1 cellular context compared by ENCODE assay signal in genomic region chr1:8239306-8240023, GRCh38.
TF ChIP-seq lines count a peak whose summit lies in the region.

No MANE protein-coding gene starts in this region.

TF ChIP-seq in HepG2, 621 proteins besides CTCF, POLR2A, EP300 and RAD21 (continued from another document and continues in another):
- TF ChIP-seq POGK (CRISPR knock-in tag; conservative IDR thresholded peaks at IDR 0.05) (no peak), ZC3H4 (CRISPR knock-in tag; IDR thresholded peaks at IDR 0.05; ENCODE audit: borderline replicate concordance) (no peak; the same call in 1 of the 2 replicates), ZNF121 (CRISPR knock-in tag; IDR thresholded peaks at IDR 0.05) (no peak), MAFG (CRISPR knock-in tag; IDR thresholded peaks at IDR 0.05) (no peak), ZNF761 (CRISPR knock-in tag; conservative IDR thresholded peaks at IDR 0.05) (no peak), DPF2 (CRISPR knock-in tag; IDR thresholded peaks at IDR 0.05; ENCODE audit: borderline replicate concordance, low read depth) (0 out of 2 replicates have a peak, but pooled peaks have one; percentile 33), ZNF317 (CRISPR knock-in tag; IDR thresholded peaks at IDR 0.05) (no peak), ZBTB42 (CRISPR knock-in tag; IDR thresholded peaks at IDR 0.05) (no peak), ZNF547 (CRISPR knock-in tag; IDR thresholded peaks at IDR 0.05) (no peak; the same call in none of the 2 replicates), ZNF747 (CRISPR knock-in tag; IDR thresholded peaks at IDR 0.05; ENCODE audit: borderline replicate concordance) (no peak), RNF219 (CRISPR knock-in tag; IDR thresholded peaks at IDR 0.05) (no peak), NFYB (CRISPR knock-in tag; IDR thresholded peaks at IDR 0.05) (no peak), ELF1 (CRISPR knock-in tag; IDR thresholded peaks at IDR 0.05) (peak; percentile 12; the same call in 1 of the 2 replicates), TFE3 (CRISPR knock-in tag; IDR thresholded peaks at IDR 0.05) (no peak), RFX5 (IDR thresholded peaks at IDR 0.05; ENCODE audit: low read depth, low read length) (no peak), ETV5 (CRISPR knock-in tag; IDR thresholded peaks at IDR 0.05; ENCODE audit: borderline replicate concordance) (peak; percentile 62; the same call in 1 of the 2 replicates), RBM22 (optimal IDR thresholded peaks at IDR 0.05; ENCODE audit: low read length) (no peak), ARNT2 (CRISPR knock-in tag; IDR thresholded peaks at IDR 0.05; ENCODE audit: low read depth) (peak; percentile 57; the same call in 1 of the 2 replicates), ZBTB33 (CRISPR knock-in tag; IDR thresholded peaks at IDR 0.05) (no peak; the same call in 1 of the 2 replicates), CC2D1A (CRISPR knock-in tag; IDR thresholded peaks at IDR 0.05) (no peak), GTF2F1 (IDR thresholded peaks at IDR 0.05; ENCODE audit: low read length) (no peak), PREB (CRISPR knock-in tag; IDR thresholded peaks at IDR 0.05) (no peak), POLR2AphosphoS2 (IDR thresholded peaks at IDR 0.05; ENCODE audit: low read depth, low read length) (no peak), HBP1 (CRISPR knock-in tag; IDR thresholded peaks at IDR 0.05; ENCODE audit: low read depth) (no peak; the same call in 1 of the 2 replicates), ZSCAN25 (CRISPR knock-in tag; IDR thresholded peaks at IDR 0.05) (no peak), ZNF274 (CRISPR knock-in tag; IDR thresholded peaks at IDR 0.05) (no peak), E2F5 (CRISPR knock-in tag; conservative IDR thresholded peaks at IDR 0.05) (no peak), ASH2L (IDR thresholded peaks at IDR 0.05; ENCODE audit: insufficient read length, low read depth, low read length) (peak; percentile 72), FOXP4 (CRISPR knock-in tag; IDR thresholded peaks at IDR 0.05) (no peak; the same call in 1 of the 2 replicates), MIXL1 (CRISPR knock-in tag; IDR thresholded peaks at IDR 0.05) (0 out of 2 replicates have a peak, but pooled peaks have one; percentile 20), ZNF558 (CRISPR knock-in tag; IDR thresholded peaks at IDR 0.05; ENCODE audit: borderline replicate concordance) (no peak), TBX2 (CRISPR knock-in tag; IDR thresholded peaks at IDR 0.05; ENCODE audit: borderline replicate concordance) (peak; percentile 39; the same call in 1 of the 2 replicates), ZNF740 (CRISPR knock-in tag; IDR thresholded peaks at IDR 0.05) (no peak), CHD2 (IDR thresholded peaks at IDR 0.05; ENCODE audit: low read depth, low read length) (no peak), MAFK (conservative IDR thresholded peaks at IDR 0.05 in 1 of 2, IDR thresholded peaks at IDR 0.05 in 1 of 2; ENCODE audit: low read length in 2 of 2) (no peak), ZNF207 (IDR thresholded peaks at IDR 0.05; ENCODE audit: borderline replicate concordance) (no peak), ATM (IDR thresholded peaks at IDR 0.05; ENCODE audit: borderline replicate concordance) (no peak), CEBPB (IDR thresholded peaks at IDR 0.05; ENCODE audit: borderline replicate concordance, low read depth, low read length) (no peak)
- TF ChIP-seq, protein P1, sequence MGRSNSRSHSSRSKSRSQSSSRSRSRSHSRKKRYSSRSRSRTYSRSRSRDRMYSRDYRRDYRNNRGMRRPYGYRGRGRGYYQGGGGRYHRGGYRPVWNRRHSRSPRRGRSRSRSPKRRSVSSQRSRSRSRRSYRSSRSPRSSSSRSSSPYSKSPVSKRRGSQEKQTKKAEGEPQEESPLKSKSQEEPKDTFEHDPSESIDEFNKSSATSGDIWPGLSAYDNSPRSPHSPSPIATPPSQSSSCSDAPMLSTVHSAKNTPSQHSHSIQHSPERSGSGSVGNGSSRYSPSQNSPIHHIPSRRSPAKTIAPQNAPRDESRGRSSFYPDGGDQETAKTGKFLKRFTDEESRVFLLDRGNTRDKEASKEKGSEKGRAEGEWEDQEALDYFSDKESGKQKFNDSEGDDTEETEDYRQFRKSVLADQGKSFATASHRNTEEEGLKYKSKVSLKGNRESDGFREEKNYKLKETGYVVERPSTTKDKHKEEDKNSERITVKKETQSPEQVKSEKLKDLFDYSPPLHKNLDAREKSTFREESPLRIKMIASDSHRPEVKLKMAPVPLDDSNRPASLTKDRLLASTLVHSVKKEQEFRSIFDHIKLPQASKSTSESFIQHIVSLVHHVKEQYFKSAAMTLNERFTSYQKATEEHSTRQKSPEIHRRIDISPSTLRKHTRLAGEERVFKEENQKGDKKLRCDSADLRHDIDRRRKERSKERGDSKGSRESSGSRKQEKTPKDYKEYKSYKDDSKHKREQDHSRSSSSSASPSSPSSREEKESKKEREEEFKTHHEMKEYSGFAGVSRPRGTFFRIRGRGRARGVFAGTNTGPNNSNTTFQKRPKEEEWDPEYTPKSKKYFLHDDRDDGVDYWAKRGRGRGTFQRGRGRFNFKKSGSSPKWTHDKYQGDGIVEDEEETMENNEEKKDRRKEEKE (IDR thresholded peaks at IDR 0.05), result no peak
- TF ChIP-seq, protein P2, sequence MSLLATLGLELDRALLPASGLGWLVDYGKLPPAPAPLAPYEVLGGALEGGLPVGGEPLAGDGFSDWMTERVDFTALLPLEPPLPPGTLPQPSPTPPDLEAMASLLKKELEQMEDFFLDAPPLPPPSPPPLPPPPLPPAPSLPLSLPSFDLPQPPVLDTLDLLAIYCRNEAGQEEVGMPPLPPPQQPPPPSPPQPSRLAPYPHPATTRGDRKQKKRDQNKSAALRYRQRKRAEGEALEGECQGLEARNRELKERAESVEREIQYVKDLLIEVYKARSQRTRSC (CRISPR knock-in tag; IDR thresholded peaks at IDR 0.05; ENCODE audit: low read depth), result no peak
- TF ChIP-seq, protein P3, sequence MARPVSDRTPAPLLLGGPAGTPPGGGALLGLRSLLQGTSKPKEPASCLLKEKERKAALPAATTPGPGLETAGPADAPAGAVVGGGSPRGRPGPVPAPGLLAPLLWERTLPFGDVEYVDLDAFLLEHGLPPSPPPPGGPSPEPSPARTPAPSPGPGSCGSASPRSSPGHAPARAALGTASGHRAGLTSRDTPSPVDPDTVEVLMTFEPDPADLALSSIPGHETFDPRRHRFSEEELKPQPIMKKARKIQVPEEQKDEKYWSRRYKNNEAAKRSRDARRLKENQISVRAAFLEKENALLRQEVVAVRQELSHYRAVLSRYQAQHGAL (CRISPR knock-in tag; IDR thresholded peaks at IDR 0.05; ENCODE audit: not compliant biosample characterization), result no peak
- TF ChIP-seq, protein P4, sequence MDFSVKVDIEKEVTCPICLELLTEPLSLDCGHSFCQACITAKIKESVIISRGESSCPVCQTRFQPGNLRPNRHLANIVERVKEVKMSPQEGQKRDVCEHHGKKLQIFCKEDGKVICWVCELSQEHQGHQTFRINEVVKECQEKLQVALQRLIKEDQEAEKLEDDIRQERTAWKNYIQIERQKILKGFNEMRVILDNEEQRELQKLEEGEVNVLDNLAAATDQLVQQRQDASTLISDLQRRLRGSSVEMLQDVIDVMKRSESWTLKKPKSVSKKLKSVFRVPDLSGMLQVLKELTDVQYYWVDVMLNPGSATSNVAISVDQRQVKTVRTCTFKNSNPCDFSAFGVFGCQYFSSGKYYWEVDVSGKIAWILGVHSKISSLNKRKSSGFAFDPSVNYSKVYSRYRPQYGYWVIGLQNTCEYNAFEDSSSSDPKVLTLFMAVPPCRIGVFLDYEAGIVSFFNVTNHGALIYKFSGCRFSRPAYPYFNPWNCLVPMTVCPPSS (IDR thresholded peaks at IDR 0.05), result no peak
